ENCODE assay signal across 34 cellular contexts in genomic region chr1:12643079-12643478, GRCh38. TPM values are rescaled to one million over a fixed set of nuclear protein-coding genes. Genes with fewer than 3 reads are reported as not detected.
"Had no signal": no experiment of that assay in that cellular context is flagged by ENCODE, and none has a peak within 500 bp of the region (broad histone marks: within the 10 kb centered on the region; RNA-seq: fewer than 3 reads in every experiment).

No MANE protein-coding gene starts in this region.

- H3K4me3 ChIP-seq: adrenal gland, body of pancreas, breast epithelium, Peyer's patch had no signal

- DNase-seq: activated CD4-positive, alpha-beta T cell treated with anti-CD3 and anti-CD28 coated beads, Interleukin-2, amount 10 ng/mL, durations not matched to agents 7 days and 5 days; activated CD4-positive, alpha-beta T cell treated with anti-CD3 and anti-CD28 coated beads, Interleukin-2, amount 50 U/mL, for 48 hours; activated CD8-positive, alpha-beta memory T cell treated with anti-CD3 and anti-CD28 coated beads, Interleukin-2, amount 50 U/mL, for 4 hours; activated CD8-positive, alpha-beta T cell treated with anti-CD3 and anti-CD28 coated beads, Interleukin-2, amount 10 ng/mL, durations not matched to agents 7 days and 5 days; activated gamma-delta T cell treated with Interleukin-2 at 50 U/mL for 16 hours; activated naive CD4-positive, alpha-beta T cell treated with anti-CD3 and anti-CD28 coated beads for 36 hours; activated T-cell treated with anti-CD3 and anti-CD28 coated beads for 4 hours; activated T-cell treated with anti-CD3 and anti-CD28 coated beads, Interleukin-2, amount 50 U/mL, for 4 hours; adrenal gland; body of pancreas; caudate nucleus; cerebellar nuclear complex; KG1; NCI-H1092; NCI-H1436 treated with DMSO at 0.1 percent for 48 hours; NCI-H187; NCI-H2029 treated with DMSO at 0.1 percent for 48 hours; NCI-H2107; NCI-H2171; NCI-H510A; NCI-H526; NCI-H748 treated with DMSO at 0.1 percent for 48 hours; NK-92 treated with Interleukin-12 subunit alpha and Interleukin-12 subunit beta, amount 100 ng/mL, for 24 hours; PC-3; Peyer's patch; RPMI8226; SHP77 treated with DMSO at 0.1 percent for 48 hours had no signal

- ATAC-seq: activated CD8-positive, alpha-beta T cell treated with anti-CD3 and anti-CD28 coated beads, Interleukin-2, amount 10 ng/mL, durations not matched to agents 7 days and 5 days; activated naive CD4-positive, alpha-beta T cell treated with anti-CD3 and anti-CD28 coated beads, Interleukin-2, amount 50 U/mL, for 72 hours; activated T-cell treated with anti-CD3 and anti-CD28 coated beads, Interleukin-2, amount 50 U/mL, for 4 hours; body of pancreas; PC-3 had no signal

RNA-seq across cellular contexts. Expression of gene AADACL4, which starts 0.8 kb away (rescaled TPM):
- total RNA-seq: activated CD4-positive, alpha-beta T cell treated with anti-CD3 and anti-CD28 coated beads, Interleukin-2, amount 10 ng/mL, durations not matched to agents 7 days and 5 days; activated CD8-positive, alpha-beta T cell treated with anti-CD3 and anti-CD28 coated beads, Interleukin-2, amount 10 ng/mL, durations not matched to agents 7 days and 5 days; activated naive CD4-positive, alpha-beta T cell treated with anti-CD3 and anti-CD28 coated beads for 36 hours; activated naive CD4-positive, alpha-beta T cell treated with anti-CD3 and anti-CD28 coated beads, Interleukin-2, amount 50 U/mL, for 72 hours; activated T-cell treated with anti-CD3 and anti-CD28 coated beads, Interleukin-2, amount 50 U/mL, for 4 hours; activated T-helper 1 cell treated with anti-CD3 and anti-CD28 coated beads, Interleukin-12 subunit alpha, Interleukin-12 subunit beta, Interleukin-2, Interleukin-4 antibody, amounts not matched to agents 30 ng/mL and 10 ng/mL and 1 ng/mL, durations not matched to agents 14 hours and 24 hours and 36 hours; adrenal gland; astrocyte; body of pancreas; breast epithelium; LHCN-M2; M059J; PC-3; Peyer's patch; SK-MEL-5 had no signal

RNA-seq across cellular contexts. Expression of gene DHRS3, which starts 25.1 kb away (rescaled TPM):
- total RNA-seq: SK-MEL-5 had no signal
